In genomic region chr1:194295690-194296089, GRCh38 we compare ENCODE assay signal across 9 cellular contexts.
DNase-seq lines count a peak whose midpoint lies in the region; ATAC-seq and TF ChIP-seq lines count a peak whose summit lies in the region.
"Had no signal": no experiment of that assay in that cellular context is flagged by ENCODE, and none has a peak within 500 bp of the region (broad histone marks: within the 10 kb centered on the region; RNA-seq: fewer than 3 reads in every experiment).

No MANE protein-coding gene starts in this region.

- peaks cover 37% of the 10 kb centered on the region for H3K4me1 Mint-ChIP-seq in activated naive CD8-positive, alpha-beta T cell treated with anti-CD3 and anti-CD28 coated beads, Interleukin-2, amount 50 U/mL, for 24 hours

- no peaks in the 10 kb centered on the region for H3K27me3 Mint-ChIP-seq in activated naive CD8-positive, alpha-beta T cell treated with anti-CD3 and anti-CD28 coated beads, Interleukin-2, amount 50 U/mL, for 24 hours

- no peaks in the 10 kb centered on the region for H3K9me3 Mint-ChIP-seq in activated naive CD8-positive, alpha-beta T cell treated with anti-CD3 and anti-CD28 coated beads, Interleukin-2, amount 50 U/mL, for 24 hours

- no peaks in the 10 kb centered on the region for H3K36me3 ChIP-seq in BJ (ENCODE audit: control insufficient read depth, insufficient read depth, low read length)

- POLR2A ChIA-PET in BJ (lab: Charles Lee), result no interaction called here

- H3K27ac Mint-ChIP-seq in activated naive CD8-positive, alpha-beta T cell treated with anti-CD3 and anti-CD28 coated beads, Interleukin-2, amount 50 U/mL, for 24 hours, result no peak overlapping the region

- peak; percentile 50 for TF ChIP-seq CTCF in BJ (IDR thresholded peaks at IDR 0.05; ENCODE audit: insufficient read depth, low read depth, low read length)

- no peaks in the 10 kb centered on the region for H3K36me3 Mint-ChIP-seq in activated naive CD8-positive, alpha-beta T cell treated with anti-CD3 and anti-CD28 coated beads, Interleukin-2, amount 50 U/mL, for 24 hours (ENCODE audit: low read depth)

- no peak overlapping the region for H3K4me3 Mint-ChIP-seq in activated naive CD8-positive, alpha-beta T cell treated with anti-CD3 and anti-CD28 coated beads, Interleukin-2, amount 50 U/mL, for 24 hours

- DNase-seq in BJ (ENCODE audit: low read depth), result no peak
- peak; percentile 11 for DNase-seq in NCI-H128 (lab: John Stamatoyannopoulos, UW; ENCODE audit: unreplicated experiment)
- no peak for DNase-seq in activated naive CD8-positive, alpha-beta T cell treated with anti-CD3 and anti-CD28 coated beads, Interleukin-2, amount 50 U/mL, for 24 hours
- peak; percentile 49 for DNase-seq in kidney tubule cell (ENCODE audit: low spot score)
- no peak for DNase-seq in inferior parietal cortex (ENCODE audit: extremely low spot score)
- no peak for DNase-seq in medulla oblongata (ENCODE audit: extremely low spot score)

- CTCF ChIA-PET in BJ (lab: Yijun Ruan, JAX), result interaction anchor here (0.6 kb wide), 1 partner anchor 28 kb away, joined by 3 read pairs; no protein-coding TSS in a partner anchor

- ATAC-seq in GM18498 (IDR thresholded peaks at IDR 0.05; ENCODE audit: unreplicated experiment) (peak; percentile 88), HG02798 (IDR thresholded peaks at IDR 0.05; ENCODE audit: poor library complexity, unreplicated experiment) (peak; percentile 89)
- peak; percentile 82 for ATAC-seq in activated naive CD8-positive, alpha-beta T cell treated with anti-CD3 and anti-CD28 coated beads, Interleukin-2, amount 50 U/mL, for 24 hours

- H3K4me3 ChIP-seq in BJ (ENCODE audit: low read depth, low read length), result no peak overlapping the region
- H3K4me3 ChIP-seq: SK-N-MC had no signal

- no peaks in the 10 kb centered on the region for H3K27me3 ChIP-seq in BJ (ENCODE audit: control insufficient read depth, insufficient read depth, low read length)

Comparison
In these comparisons a context has a peak if more than half of its experiments do, and no peak if none do; other contexts are left out.
1. DNase-seq: peak in NCI-H128 (single experiment) and kidney tubule cell (single experiment); none in BJ (single experiment), activated naive CD8-positive, alpha-beta T cell treated with anti-CD3 and anti-CD28 coated beads, Interleukin-2, amount 50 U/mL, for 24 hours (single experiment), inferior parietal cortex (single experiment) and medulla oblongata (single experiment).
2. Peak in every context shown above with its lines, with median percentiles within 50 percentile points of each other: ATAC-seq.